ENCODE assay signal across 1 cellular context in genomic region chr1:223886516-223886921, GRCh38.
A peak's percentile ranks its signal among the peaks of the same experiment; 100 is the strongest.
TF ChIP-seq lines count a peak whose summit lies in the region.

No MANE protein-coding gene starts in this region.

TF ChIP-seq in HepG2, 621 proteins besides CTCF, POLR2A, EP300 and RAD21 (continued from another document and continues in another):
- TF ChIP-seq, protein P1, sequence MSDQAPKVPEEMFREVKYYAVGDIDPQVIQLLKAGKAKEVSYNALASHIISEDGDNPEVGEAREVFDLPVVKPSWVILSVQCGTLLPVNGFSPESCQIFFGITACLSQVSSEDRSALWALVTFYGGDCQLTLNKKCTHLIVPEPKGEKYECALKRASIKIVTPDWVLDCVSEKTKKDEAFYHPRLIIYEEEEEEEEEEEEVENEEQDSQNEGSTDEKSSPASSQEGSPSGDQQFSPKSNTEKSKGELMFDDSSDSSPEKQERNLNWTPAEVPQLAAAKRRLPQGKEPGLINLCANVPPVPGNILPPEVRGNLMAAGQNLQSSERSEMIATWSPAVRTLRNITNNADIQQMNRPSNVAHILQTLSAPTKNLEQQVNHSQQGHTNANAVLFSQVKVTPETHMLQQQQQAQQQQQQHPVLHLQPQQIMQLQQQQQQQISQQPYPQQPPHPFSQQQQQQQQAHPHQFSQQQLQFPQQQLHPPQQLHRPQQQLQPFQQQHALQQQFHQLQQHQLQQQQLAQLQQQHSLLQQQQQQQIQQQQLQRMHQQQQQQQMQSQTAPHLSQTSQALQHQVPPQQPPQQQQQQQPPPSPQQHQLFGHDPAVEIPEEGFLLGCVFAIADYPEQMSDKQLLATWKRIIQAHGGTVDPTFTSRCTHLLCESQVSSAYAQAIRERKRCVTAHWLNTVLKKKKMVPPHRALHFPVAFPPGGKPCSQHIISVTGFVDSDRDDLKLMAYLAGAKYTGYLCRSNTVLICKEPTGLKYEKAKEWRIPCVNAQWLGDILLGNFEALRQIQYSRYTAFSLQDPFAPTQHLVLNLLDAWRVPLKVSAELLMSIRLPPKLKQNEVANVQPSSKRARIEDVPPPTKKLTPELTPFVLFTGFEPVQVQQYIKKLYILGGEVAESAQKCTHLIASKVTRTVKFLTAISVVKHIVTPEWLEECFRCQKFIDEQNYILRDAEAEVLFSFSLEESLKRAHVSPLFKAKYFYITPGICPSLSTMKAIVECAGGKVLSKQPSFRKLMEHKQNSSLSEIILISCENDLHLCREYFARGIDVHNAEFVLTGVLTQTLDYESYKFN (CRISPR knock-in tag; conservative IDR thresholded peaks at IDR 0.05) = peak; percentile 82
- TF ChIP-seq ZNF251 (CRISPR knock-in tag; IDR thresholded peaks at IDR 0.05) (no peak), MAFK (conservative IDR thresholded peaks at IDR 0.05 in 1 of 2, IDR thresholded peaks at IDR 0.05 in 1 of 2; ENCODE audit: low read length in 2 of 2) (no peak), ZNF549 (CRISPR knock-in tag; IDR thresholded peaks at IDR 0.05) (no peak), NCOR1 (IDR thresholded peaks at IDR 0.05; ENCODE audit: borderline replicate concordance, low read length) (no peak), MTA1 (CRISPR knock-in tag; IDR thresholded peaks at IDR 0.05; ENCODE audit: borderline replicate concordance) (no peak), ZNF552 (CRISPR knock-in tag; IDR thresholded peaks at IDR 0.05; ENCODE audit: borderline replicate concordance) (no peak), ZNF207 (IDR thresholded peaks at IDR 0.05; ENCODE audit: borderline replicate concordance) (no peak), TIGD3 (CRISPR knock-in tag; IDR thresholded peaks at IDR 0.05; ENCODE audit: borderline replicate concordance) (no peak), MZF1 (CRISPR knock-in tag; IDR thresholded peaks at IDR 0.05; ENCODE audit: borderline replicate concordance) (no peak), SP5 (CRISPR knock-in tag; IDR thresholded peaks at IDR 0.05; ENCODE audit: borderline replicate concordance, low read depth) (0 out of 2 replicates have a peak, but pooled peaks have one; percentile 48), ZNF598 (CRISPR knock-in tag; IDR thresholded peaks at IDR 0.05; ENCODE audit: borderline replicate concordance) (no peak), HBP1 (CRISPR knock-in tag; IDR thresholded peaks at IDR 0.05; ENCODE audit: low read depth) (0 out of 2 replicates have a peak, but pooled peaks have one; percentile 55), HMG20A (CRISPR knock-in tag; IDR thresholded peaks at IDR 0.05; ENCODE audit: borderline replicate concordance) (peak; percentile 99), ZNF296 (CRISPR knock-in tag; conservative IDR thresholded peaks at IDR 0.05) (no peak), MEF2D (CRISPR knock-in tag; IDR thresholded peaks at IDR 0.05) (no peak), KDM3A (CRISPR knock-in tag; IDR thresholded peaks at IDR 0.05; ENCODE audit: low read depth) (peak; percentile 39; the same call in 1 of the 2 replicates), SOX5 (CRISPR knock-in tag; IDR thresholded peaks at IDR 0.05; ENCODE audit: borderline replicate concordance) (peak; percentile 85), ZNF30 (CRISPR knock-in tag; IDR thresholded peaks at IDR 0.05) (no peak), DNMT3B (CRISPR knock-in tag; conservative IDR thresholded peaks at IDR 0.05) (no peak), ZNF557 (CRISPR knock-in tag; IDR thresholded peaks at IDR 0.05) (no peak)
- TF ChIP-seq, protein P2, sequence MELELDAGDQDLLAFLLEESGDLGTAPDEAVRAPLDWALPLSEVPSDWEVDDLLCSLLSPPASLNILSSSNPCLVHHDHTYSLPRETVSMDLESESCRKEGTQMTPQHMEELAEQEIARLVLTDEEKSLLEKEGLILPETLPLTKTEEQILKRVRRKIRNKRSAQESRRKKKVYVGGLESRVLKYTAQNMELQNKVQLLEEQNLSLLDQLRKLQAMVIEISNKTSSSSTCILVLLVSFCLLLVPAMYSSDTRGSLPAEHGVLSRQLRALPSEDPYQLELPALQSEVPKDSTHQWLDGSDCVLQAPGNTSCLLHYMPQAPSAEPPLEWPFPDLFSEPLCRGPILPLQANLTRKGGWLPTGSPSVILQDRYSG (CRISPR knock-in tag; IDR thresholded peaks at IDR 0.05) = no peak
- TF ChIP-seq, protein P3, sequence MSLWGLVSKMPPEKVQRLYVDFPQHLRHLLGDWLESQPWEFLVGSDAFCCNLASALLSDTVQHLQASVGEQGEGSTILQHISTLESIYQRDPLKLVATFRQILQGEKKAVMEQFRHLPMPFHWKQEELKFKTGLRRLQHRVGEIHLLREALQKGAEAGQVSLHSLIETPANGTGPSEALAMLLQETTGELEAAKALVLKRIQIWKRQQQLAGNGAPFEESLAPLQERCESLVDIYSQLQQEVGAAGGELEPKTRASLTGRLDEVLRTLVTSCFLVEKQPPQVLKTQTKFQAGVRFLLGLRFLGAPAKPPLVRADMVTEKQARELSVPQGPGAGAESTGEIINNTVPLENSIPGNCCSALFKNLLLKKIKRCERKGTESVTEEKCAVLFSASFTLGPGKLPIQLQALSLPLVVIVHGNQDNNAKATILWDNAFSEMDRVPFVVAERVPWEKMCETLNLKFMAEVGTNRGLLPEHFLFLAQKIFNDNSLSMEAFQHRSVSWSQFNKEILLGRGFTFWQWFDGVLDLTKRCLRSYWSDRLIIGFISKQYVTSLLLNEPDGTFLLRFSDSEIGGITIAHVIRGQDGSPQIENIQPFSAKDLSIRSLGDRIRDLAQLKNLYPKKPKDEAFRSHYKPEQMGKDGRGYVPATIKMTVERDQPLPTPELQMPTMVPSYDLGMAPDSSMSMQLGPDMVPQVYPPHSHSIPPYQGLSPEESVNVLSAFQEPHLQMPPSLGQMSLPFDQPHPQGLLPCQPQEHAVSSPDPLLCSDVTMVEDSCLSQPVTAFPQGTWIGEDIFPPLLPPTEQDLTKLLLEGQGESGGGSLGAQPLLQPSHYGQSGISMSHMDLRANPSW (CRISPR knock-in tag; IDR thresholded peaks at IDR 0.05; ENCODE audit: borderline replicate concordance) = no peak
- TF ChIP-seq, protein P4, sequence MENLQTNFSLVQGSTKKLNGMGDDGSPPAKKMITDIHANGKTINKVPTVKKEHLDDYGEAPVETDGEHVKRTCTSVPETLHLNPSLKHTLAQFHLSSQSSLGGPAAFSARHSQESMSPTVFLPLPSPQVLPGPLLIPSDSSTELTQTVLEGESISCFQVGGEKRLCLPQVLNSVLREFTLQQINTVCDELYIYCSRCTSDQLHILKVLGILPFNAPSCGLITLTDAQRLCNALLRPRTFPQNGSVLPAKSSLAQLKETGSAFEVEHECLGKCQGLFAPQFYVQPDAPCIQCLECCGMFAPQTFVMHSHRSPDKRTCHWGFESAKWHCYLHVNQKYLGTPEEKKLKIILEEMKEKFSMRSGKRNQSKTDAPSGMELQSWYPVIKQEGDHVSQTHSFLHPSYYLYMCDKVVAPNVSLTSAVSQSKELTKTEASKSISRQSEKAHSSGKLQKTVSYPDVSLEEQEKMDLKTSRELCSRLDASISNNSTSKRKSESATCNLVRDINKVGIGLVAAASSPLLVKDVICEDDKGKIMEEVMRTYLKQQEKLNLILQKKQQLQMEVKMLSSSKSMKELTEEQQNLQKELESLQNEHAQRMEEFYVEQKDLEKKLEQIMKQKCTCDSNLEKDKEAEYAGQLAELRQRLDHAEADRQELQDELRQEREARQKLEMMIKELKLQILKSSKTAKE (CRISPR knock-in tag; IDR thresholded peaks at IDR 0.05; ENCODE audit: borderline replicate concordance) = peak; percentile 54; the same call in 1 of the 2 replicates
- TF ChIP-seq, protein P5, sequence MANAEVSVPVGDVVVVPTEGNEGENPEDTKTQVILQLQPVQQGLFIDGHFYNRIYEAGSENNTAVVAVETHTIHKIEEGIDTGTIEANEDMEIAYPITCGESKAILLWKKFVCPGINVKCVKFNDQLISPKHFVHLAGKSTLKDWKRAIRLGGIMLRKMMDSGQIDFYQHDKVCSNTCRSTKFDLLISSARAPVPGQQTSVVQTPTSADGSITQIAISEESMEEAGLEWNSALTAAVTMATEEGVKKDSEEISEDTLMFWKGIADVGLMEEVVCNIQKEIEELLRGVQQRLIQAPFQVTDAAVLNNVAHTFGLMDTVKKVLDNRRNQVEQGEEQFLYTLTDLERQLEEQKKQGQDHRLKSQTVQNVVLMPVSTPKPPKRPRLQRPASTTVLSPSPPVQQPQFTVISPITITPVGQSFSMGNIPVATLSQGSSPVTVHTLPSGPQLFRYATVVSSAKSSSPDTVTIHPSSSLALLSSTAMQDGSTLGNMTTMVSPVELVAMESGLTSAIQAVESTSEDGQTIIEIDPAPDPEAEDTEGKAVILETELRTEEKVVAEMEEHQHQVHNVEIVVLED (CRISPR knock-in tag; IDR thresholded peaks at IDR 0.05; ENCODE audit: borderline replicate concordance) = 0 out of 2 replicates have a peak, but pooled peaks have one; percentile 20
- TF ChIP-seq, protein P6, sequence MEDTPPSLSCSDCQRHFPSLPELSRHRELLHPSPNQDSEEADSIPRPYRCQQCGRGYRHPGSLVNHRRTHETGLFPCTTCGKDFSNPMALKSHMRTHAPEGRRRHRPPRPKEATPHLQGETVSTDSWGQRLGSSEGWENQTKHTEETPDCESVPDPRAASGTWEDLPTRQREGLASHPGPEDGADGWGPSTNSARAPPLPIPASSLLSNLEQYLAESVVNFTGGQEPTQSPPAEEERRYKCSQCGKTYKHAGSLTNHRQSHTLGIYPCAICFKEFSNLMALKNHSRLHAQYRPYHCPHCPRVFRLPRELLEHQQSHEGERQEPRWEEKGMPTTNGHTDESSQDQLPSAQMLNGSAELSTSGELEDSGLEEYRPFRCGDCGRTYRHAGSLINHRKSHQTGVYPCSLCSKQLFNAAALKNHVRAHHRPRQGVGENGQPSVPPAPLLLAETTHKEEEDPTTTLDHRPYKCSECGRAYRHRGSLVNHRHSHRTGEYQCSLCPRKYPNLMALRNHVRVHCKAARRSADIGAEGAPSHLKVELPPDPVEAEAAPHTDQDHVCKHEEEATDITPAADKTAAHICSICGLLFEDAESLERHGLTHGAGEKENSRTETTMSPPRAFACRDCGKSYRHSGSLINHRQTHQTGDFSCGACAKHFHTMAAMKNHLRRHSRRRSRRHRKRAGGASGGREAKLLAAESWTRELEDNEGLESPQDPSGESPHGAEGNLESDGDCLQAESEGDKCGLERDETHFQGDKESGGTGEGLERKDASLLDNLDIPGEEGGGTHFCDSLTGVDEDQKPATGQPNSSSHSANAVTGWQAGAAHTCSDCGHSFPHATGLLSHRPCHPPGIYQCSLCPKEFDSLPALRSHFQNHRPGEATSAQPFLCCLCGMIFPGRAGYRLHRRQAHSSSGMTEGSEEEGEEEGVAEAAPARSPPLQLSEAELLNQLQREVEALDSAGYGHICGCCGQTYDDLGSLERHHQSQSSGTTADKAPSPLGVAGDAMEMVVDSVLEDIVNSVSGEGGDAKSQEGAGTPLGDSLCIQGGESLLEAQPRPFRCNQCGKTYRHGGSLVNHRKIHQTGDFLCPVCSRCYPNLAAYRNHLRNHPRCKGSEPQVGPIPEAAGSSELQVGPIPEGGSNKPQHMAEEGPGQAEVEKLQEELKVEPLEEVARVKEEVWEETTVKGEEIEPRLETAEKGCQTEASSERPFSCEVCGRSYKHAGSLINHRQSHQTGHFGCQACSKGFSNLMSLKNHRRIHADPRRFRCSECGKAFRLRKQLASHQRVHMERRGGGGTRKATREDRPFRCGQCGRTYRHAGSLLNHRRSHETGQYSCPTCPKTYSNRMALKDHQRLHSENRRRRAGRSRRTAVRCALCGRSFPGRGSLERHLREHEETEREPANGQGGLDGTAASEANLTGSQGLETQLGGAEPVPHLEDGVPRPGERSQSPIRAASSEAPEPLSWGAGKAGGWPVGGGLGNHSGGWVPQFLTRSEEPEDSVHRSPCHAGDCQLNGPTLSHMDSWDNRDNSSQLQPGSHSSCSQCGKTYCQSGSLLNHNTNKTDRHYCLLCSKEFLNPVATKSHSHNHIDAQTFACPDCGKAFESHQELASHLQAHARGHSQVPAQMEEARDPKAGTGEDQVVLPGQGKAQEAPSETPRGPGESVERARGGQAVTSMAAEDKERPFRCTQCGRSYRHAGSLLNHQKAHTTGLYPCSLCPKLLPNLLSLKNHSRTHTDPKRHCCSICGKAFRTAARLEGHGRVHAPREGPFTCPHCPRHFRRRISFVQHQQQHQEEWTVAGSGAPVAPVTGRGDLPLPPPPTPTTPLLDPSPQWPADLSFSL (CRISPR knock-in tag; IDR thresholded peaks at IDR 0.05) = no peak
- TF ChIP-seq, protein P7, sequence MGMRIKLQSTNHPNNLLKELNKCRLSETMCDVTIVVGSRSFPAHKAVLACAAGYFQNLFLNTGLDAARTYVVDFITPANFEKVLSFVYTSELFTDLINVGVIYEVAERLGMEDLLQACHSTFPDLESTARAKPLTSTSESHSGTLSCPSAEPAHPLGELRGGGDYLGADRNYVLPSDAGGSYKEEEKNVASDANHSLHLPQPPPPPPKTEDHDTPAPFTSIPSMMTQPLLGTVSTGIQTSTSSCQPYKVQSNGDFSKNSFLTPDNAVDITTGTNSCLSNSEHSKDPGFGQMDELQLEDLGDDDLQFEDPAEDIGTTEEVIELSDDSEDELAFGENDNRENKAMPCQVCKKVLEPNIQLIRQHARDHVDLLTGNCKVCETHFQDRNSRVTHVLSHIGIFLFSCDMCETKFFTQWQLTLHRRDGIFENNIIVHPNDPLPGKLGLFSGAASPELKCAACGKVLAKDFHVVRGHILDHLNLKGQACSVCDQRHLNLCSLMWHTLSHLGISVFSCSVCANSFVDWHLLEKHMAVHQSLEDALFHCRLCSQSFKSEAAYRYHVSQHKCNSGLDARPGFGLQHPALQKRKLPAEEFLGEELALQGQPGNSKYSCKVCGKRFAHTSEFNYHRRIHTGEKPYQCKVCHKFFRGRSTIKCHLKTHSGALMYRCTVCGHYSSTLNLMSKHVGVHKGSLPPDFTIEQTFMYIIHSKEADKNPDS (CRISPR knock-in tag; IDR thresholded peaks at IDR 0.05) = no peak
